In genomic region chr22:50469377-50470305, GRCh38 we compare ENCODE assay signal across 8 cellular contexts. TPM values are rescaled to one million over a fixed set of nuclear protein-coding genes. Genes with fewer than 3 reads are reported as not detected.
DNase-seq lines count a peak whose midpoint lies in the region; ATAC-seq and TF ChIP-seq lines count a peak whose summit lies in the region.

No MANE protein-coding gene starts in this region.

- no peak overlapping the region for H3K9ac ChIP-seq in trophoblast cell (ENCODE audit: low read length)

- H3K4me3 ChIP-seq in cardiac fibroblast (replicated peaks in 1 of 2; ENCODE audit: low read depth in 2 of 2, low read length in 2 of 2) (no peak overlapping the region), trophoblast cell (ENCODE audit: low read depth, low read length) (no peak overlapping the region)

- in situ Hi-C loops in GM13976 (cut with MboI; ENCODE audit: low sequenced_read_pairs, unreplicated experiment): no loop called here

- no peaks in the 10 kb centered on the region for H3K27me3 ChIP-seq in trophoblast cell (ENCODE audit: insufficient read depth, low read length)

- H3K27ac ChIP-seq in trophoblast cell (ENCODE audit: low read depth, low read length): no peak overlapping the region

- H3K9me3 ChIP-seq in trophoblast cell (ENCODE audit: insufficient read depth, low read depth, low read length): no peaks in the 10 kb centered on the region

- H2BK120ac ChIP-seq in trophoblast cell (ENCODE audit: insufficient read depth, low read length, poor library complexity): no peak overlapping the region

- H4K91ac ChIP-seq in trophoblast cell (ENCODE audit: low read depth, low read length): no peak overlapping the region

- peaks cover 38 to 39% of the 10 kb centered on the region in 2 experiments for H3K36me3 ChIP-seq in trophoblast cell (ENCODE audit: control insufficient read depth in 1 of 2, insufficient read depth in 2 of 2, low read length in 2 of 2)

- H3K79me1 ChIP-seq in trophoblast cell (ENCODE audit: low read length): no peaks in the 10 kb centered on the region

- H2AK5ac ChIP-seq in trophoblast cell (ENCODE audit: low read length): no peak overlapping the region

- H3K4me1 ChIP-seq in trophoblast cell (ENCODE audit: control insufficient read depth in 1 of 2, insufficient read depth in 2 of 2, low read length in 2 of 2): peaks cover 19 to 30% of the 10 kb centered on the region in 2 experiments

- no peak overlapping the region for H2AFZ ChIP-seq in trophoblast cell (ENCODE audit: insufficient read depth, low read length, poor library complexity)

- no CpG with 5 or more reads among the region's 25 CpGs for WGBS in trophoblast cell (ENCODE audit: extremely low coverage, insufficient coverage, insufficient read length)

- peak overlapping the region; percentile 22 for H3K4ac ChIP-seq in trophoblast cell (ENCODE audit: low read depth, low read length)

- H4K8ac ChIP-seq in trophoblast cell (ENCODE audit: low read depth, low read length): no peak overlapping the region

- peak; percentile 42 for ATAC-seq in HG02571 (IDR thresholded peaks at IDR 0.05; ENCODE audit: unreplicated experiment)
- ATAC-seq in activated CD4-positive, CD25-positive, alpha-beta regulatory T cell treated with anti-CD3 and anti-CD28 coated beads, Interleukin-2, amount 50 U/mL, for 24 hours: peak; percentile 87

- H4K12ac ChIP-seq in trophoblast cell (ENCODE audit: low read depth, low read length): no peak overlapping the region

- H2BK12ac ChIP-seq in trophoblast cell (ENCODE audit: low read length): no peak overlapping the region

- no peak for TF ChIP-seq CTCF in GM13976 (IDR thresholded peaks at IDR 0.05; ENCODE audit: borderline replicate concordance, control extremely low read depth, extremely low read depth, insufficient read depth, missing control alignments)
- TF ChIP-seq CTCF in cardiac fibroblast (IDR thresholded peaks at IDR 0.05; ENCODE audit: low read depth, low read length): no peak

- no peak overlapping the region for H3K14ac ChIP-seq in trophoblast cell (ENCODE audit: low read length)

- H3K18ac ChIP-seq in trophoblast cell (ENCODE audit: low read length): no peak overlapping the region

- peak; percentile 94 for DNase-seq in GM13976 (ENCODE audit: low spot score)
- peak; percentile 84 for DNase-seq in NCI-H1436 (lab: John Stamatoyannopoulos, UW)
- peak; percentile 16 to 21 for DNase-seq in cardiac fibroblast (ENCODE audit: low read depth in 2 of 2)
- DNase-seq in trophoblast cell: no peak
- no peak for DNase-seq in HCEC 1CT
- no peak for DNase-seq in pons (ENCODE audit: low spot score)

- H3K23ac ChIP-seq in trophoblast cell (ENCODE audit: low read length): no peak overlapping the region

- H3K79me2 ChIP-seq in trophoblast cell (ENCODE audit: control insufficient read depth, insufficient read depth, low read length, poor library complexity): peaks cover 18% of the 10 kb centered on the region

- no peak overlapping the region for H2BK5ac ChIP-seq in trophoblast cell (ENCODE audit: low read depth, low read length, poor library complexity)

- H3K4me2 ChIP-seq in trophoblast cell (ENCODE audit: low read length): no peak overlapping the region

RNA-seq across cellular contexts. Expression of gene SBF1, which starts 5.2 kb away (rescaled TPM):
- polyA plus RNA-seq in trophoblast cell (2013): 44.3 and 46.1 TPM in 2 replicates

RNA-seq across cellular contexts. Expression of gene ADM2, which starts 11.7 kb away (rescaled TPM):
- polyA plus RNA-seq in trophoblast cell (2013): 17.0 and 17.8 TPM in 2 replicates

RNA-seq across cellular contexts. Expression of gene MIOX, which starts 17.0 kb away (rescaled TPM):
- 1.1 and 1.2 TPM in 2 replicates for polyA plus RNA-seq in trophoblast cell (2013)

RNA-seq across cellular contexts. Expression of gene LMF2, which starts 37.9 kb away (rescaled TPM):
- 63.1 and 64.7 TPM in 2 replicates for polyA plus RNA-seq in trophoblast cell (2013)

RNA-seq across cellular contexts. Expression of gene NCAPH2, which starts 38.4 kb away (rescaled TPM):
- polyA plus RNA-seq in trophoblast cell (2013): 24.4 and 24.9 TPM in 2 replicates

Comparison
In these comparisons a context has a peak if more than half of its experiments do, and no peak if none do; other contexts are left out.
1. DNase-seq: peak in GM13976 (single experiment), NCI-H1436 (single experiment) and cardiac fibroblast (2 of 2); none in trophoblast cell (0 of 2), HCEC 1CT (single experiment) and pons (single experiment).